Comparison of ENCODE assay signal across 10 cellular contexts in the genomic region with DNA sequence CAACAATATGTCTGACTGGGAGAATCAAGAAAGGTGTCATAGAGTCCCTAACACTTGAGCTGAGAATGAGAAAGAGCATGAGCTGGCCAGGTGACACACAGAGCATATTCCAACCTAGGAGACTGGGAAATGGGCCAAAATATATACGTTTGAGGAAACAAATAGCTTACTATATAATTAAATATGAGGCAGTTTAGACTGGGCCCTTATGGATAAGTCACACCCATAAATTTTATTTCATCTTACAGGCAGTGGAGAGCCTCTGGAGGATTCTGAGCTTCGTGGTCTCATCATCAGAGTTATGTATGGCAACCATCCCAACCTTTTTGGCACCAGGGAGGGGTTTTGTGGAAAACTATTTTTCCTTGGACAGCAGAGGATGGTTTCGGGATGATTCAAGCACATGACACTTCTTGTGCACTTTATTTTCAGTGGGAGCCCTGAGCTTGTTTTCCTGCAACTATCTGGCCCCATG. TPM values are rescaled to one million over a fixed set of nuclear protein-coding genes. Genes with fewer than 3 reads are reported as not detected.
DNase-seq lines count a peak whose midpoint lies in the region; ATAC-seq and TF ChIP-seq lines count a peak whose summit lies in the region.
"Had no signal": no experiment of that assay in that cellular context is flagged by ENCODE, and none has a peak within 500 bp of the region (broad histone marks: within the 10 kb centered on the region; RNA-seq: fewer than 3 reads in every experiment).

No MANE protein-coding gene starts in this region.

- ATAC-seq in RWPE2 (ENCODE audit: low read depth): peak; percentile 4; the same call in 2 of the 3 replicates

- peak overlapping the region; percentile 92 for H3K27ac ChIP-seq in RWPE2 (ENCODE audit: poor library complexity, severe bottlenecking)
- H3K27ac ChIP-seq in esophagus squamous epithelium: peak overlapping the region; percentile 61 to 99 (median 98)
- H3K27ac ChIP-seq in prostate gland: peak overlapping the region; percentile 33

- intact Hi-C loops in esophagus squamous epithelium (cut with DNase I): no loop called here
- intact Hi-C loops in prostate gland (cut with DNase I): loop anchor here (5.0 kb wide), 1 partner anchor 139 kb away; no protein-coding TSS in a partner anchor

- no peak overlapping the region for H3K4me3 ChIP-seq in RWPE2 (ENCODE audit: severe bottlenecking)
- no peak overlapping the region for H3K4me3 ChIP-seq in esophagus squamous epithelium
- no peak overlapping the region for H3K4me3 ChIP-seq in prostate gland

- H3K36me3 ChIP-seq in RWPE2 (ENCODE audit: low read depth) (no peaks in the 10 kb centered on the region), esophagus squamous epithelium (no peaks in the 10 kb centered on the region), prostate gland (no peaks in the 10 kb centered on the region)

- TF ChIP-seq POLR2A in esophagus squamous epithelium (IDR thresholded peaks at IDR 0.05) (no peak), prostate gland (IDR thresholded peaks at IDR 0.05) (no peak)

- H3K9me3 ChIP-seq in RWPE2 (ENCODE audit: severe bottlenecking) (no peaks in the 10 kb centered on the region), esophagus squamous epithelium (no peaks in the 10 kb centered on the region), prostate gland (no peaks in the 10 kb centered on the region)

- WGBS in esophagus squamous epithelium, 2 donors: 27 to 36% methylated on average over 3 of the region's 3 CpGs
- WGBS in prostate gland: 29% methylated on average over 3 of the region's 3 CpGs

- H3K27me3 ChIP-seq in RWPE2 (ENCODE audit: insufficient read depth, poor library complexity, severe bottlenecking) (no peaks in the 10 kb centered on the region), esophagus squamous epithelium (no peaks in the 10 kb centered on the region), prostate gland (replicated peaks; ENCODE audit: insufficient read depth) (no peaks in the 10 kb centered on the region)

- DNase-seq in GM03348 (ENCODE audit: low spot score): peak; percentile 60
- DNase-seq in RWPE2 (ENCODE audit: low spot score): no peak
- no peak for DNase-seq in esophagus squamous epithelium (lab: John Stamatoyannopoulos, UW)
- no peak for DNase-seq in prostate gland (ENCODE audit: low spot score)
- DNase-seq in Kasumi-1 (lab: John Stamatoyannopoulos, UW): no peak
- DNase-seq in D341Med (ENCODE audit: low spot score): no peak
- no peak for DNase-seq in activated CD4-positive, alpha-beta T cell treated with anti-CD3 and anti-CD28 coated beads, Interleukin-2, amount 50 U/mL, for 4 hours
- no peak for DNase-seq in middle frontal gyrus (ENCODE audit: extremely low spot score, low spot score)
- DNase-seq: activated CD4-positive, CD25-positive, alpha-beta regulatory T cell treated with anti-CD3 and anti-CD28 coated beads, Interleukin-2, amount 50 U/mL, for 72 hours; NCI-H2029 treated with DMSO at 0.1 percent for 48 hours had no signal

- H3K4me1 ChIP-seq in RWPE2 (ENCODE audit: insufficient read depth, poor library complexity, severe bottlenecking) (peaks cover 41% of the 10 kb centered on the region), esophagus squamous epithelium (peaks cover 21 to 71% (median 36%) of the 10 kb centered on the region in 3 donors), prostate gland (replicated peaks) (no peaks in the 10 kb centered on the region)

- TF ChIP-seq CTCF in RWPE2 (IDR thresholded peaks at IDR 0.05; ENCODE audit: poor library complexity, severe bottlenecking) (no peak), esophagus squamous epithelium (IDR thresholded peaks at IDR 0.05) (no peak), prostate gland (IDR thresholded peaks at IDR 0.05) (no peak)

RNA-seq across cellular contexts. Expression of a gene that starts 12.9 kb away (rescaled TPM):
- total RNA-seq in esophagus squamous epithelium: 10 to 100 TPM; 18.7 to 38.3 (median 26.5) TPM
- total RNA-seq in prostate gland: 10 to 100 TPM; 27.9 to 34.3 TPM

RNA-seq across cellular contexts. Expression of a gene that starts 15.4 kb away (rescaled TPM):
- total RNA-seq in esophagus squamous epithelium (10 to 100 TPM; 76.6 to 95.7 (median 84.4) TPM), prostate gland (100 to 1,000 TPM; 155 to 202 TPM)

Comparison
In these comparisons a context has a peak if more than half of its experiments do, and no peak if none do; other contexts are left out.
1. H3K27ac ChIP-seq: peak in every context shown above with its lines; median percentile 98 in esophagus squamous epithelium; 92 in RWPE2; 33 in prostate gland.